12 cellular contexts compared by ENCODE assay signal in genomic region chr20:59221049-59221748, GRCh38. TPM values are rescaled to one million over a fixed set of nuclear protein-coding genes. Genes with fewer than 3 reads are reported as not detected.
DNase-seq lines count a peak whose midpoint lies in the region; ATAC-seq, FAIRE-seq and TF ChIP-seq lines count a peak whose summit lies in the region.
"Had no signal": no experiment of that assay in that cellular context is flagged by ENCODE, and none has a peak within 500 bp of the region (broad histone marks: within the 10 kb centered on the region; RNA-seq: fewer than 3 reads in every experiment).

No MANE protein-coding gene starts in this region.

- FAIRE-seq in endothelial cell of umbilical vein (lab: Jason Lieb, UNC): no peak

- H3K27ac ChIP-seq in OCI-LY3 (ENCODE audit: low read length) (no peak overlapping the region), endothelial cell of umbilical vein (ENCODE audit: insufficient read depth, low read depth, low read length) (no peak overlapping the region), dorsolateral prefrontal cortex (peak overlapping the region in 1 of 59 donors; percentile 77)
- H3K27ac ChIP-seq: epithelial cell of prostate, tibial artery had no signal

- no peaks in the 10 kb centered on the region for H3K9me3 Mint-ChIP-seq in T-helper 1 cell treated with Interleukin-12 subunit alpha and Interleukin-12 subunit beta and Interleukin-4 antibody, amounts not matched to agents 30 μg/mL and 1 μg/mL, for 36 hours
- H3K9me3 Mint-ChIP-seq in progenitor cell of endocrine pancreas (ENCODE audit: low read depth): no peaks in the 10 kb centered on the region

- DNase-seq in T-helper 1 cell (no peak), endothelial cell of umbilical vein (ENCODE audit: low read depth, low spot score) (peak; percentile 24), progenitor cell of endocrine pancreas (ENCODE audit: low spot score, unreplicated experiment) (no peak), SKM-1 (lab: John Stamatoyannopoulos, UW; ENCODE audit: unreplicated experiment) (no peak), dorsolateral prefrontal cortex (no peak)
- DNase-seq: NCI-H2081, SW 1271, tibial artery had no signal

- peak overlapping the region; percentile 83 for H3K4me2 ChIP-seq in OCI-LY3 (ENCODE audit: low read length)
- H3K4me2 ChIP-seq in endothelial cell of umbilical vein (ENCODE audit: insufficient read depth, low read length): peak overlapping the region; percentile 78

- ATAC-seq in HG03354 (IDR thresholded peaks at IDR 0.05; ENCODE audit: poor library complexity, severe bottlenecking, unreplicated experiment): no peak

- dilution Hi-C loops in endothelial cell of umbilical vein (cut with MboI; ENCODE audit: extremely low pct_ligation_motif_present, low sequenced_read_pairs): no loop called here

- H3K27me3 Mint-ChIP-seq in T-helper 1 cell treated with Interleukin-12 subunit alpha and Interleukin-12 subunit beta and Interleukin-4 antibody, amounts not matched to agents 30 μg/mL and 1 μg/mL, for 36 hours (ENCODE audit: low read depth): peaks cover 4% of the 10 kb centered on the region
- H3K27me3 Mint-ChIP-seq in progenitor cell of endocrine pancreas: peaks cover 71% of the 10 kb centered on the region

- BruUV-seq in endothelial cell of umbilical vein (replicated peaks; lab: Mats Ljungman, UMichigan): no TSS peak

- TF ChIP-seq CTCF in OCI-LY3 (IDR thresholded peaks at IDR 0.05; ENCODE audit: low read depth, low read length) (no peak), endothelial cell of umbilical vein (IDR thresholded peaks at IDR 0.05; ENCODE audit: extremely low read depth in 1 of 2, insufficient read depth in 1 of 2, low read depth in 1 of 2, low read length in 2 of 2) (no peak), progenitor cell of endocrine pancreas (IDR thresholded peaks at IDR 0.05; ENCODE audit: unreplicated experiment) (peak; percentile 23), dorsolateral prefrontal cortex (IDR thresholded peaks at IDR 0.05 in 54 of 56, conservative IDR thresholded peaks at IDR 0.05 in 2 of 56; ENCODE audit: low read depth in 1 of 56, partially characterized antibody in 56 of 56) (no peak)

- H3K4me1 ChIP-seq in OCI-LY3 (ENCODE audit: low read length) (peaks cover 8% of the 10 kb centered on the region), endothelial cell of umbilical vein (ENCODE audit: control insufficient read depth, extremely low read depth, insufficient read depth, low read length) (peaks cover 7% of the 10 kb centered on the region)

- intact Hi-C loops in endothelial cell of umbilical vein (cut with micrococcal nuclease): loop anchor here (10.0 kb wide), 4 partner anchors 184 to 986 kb away; partner anchors contain the start of gene NELFCD
- intact Hi-C loops in dorsolateral prefrontal cortex (cut with DNase I): loop anchor here (5.0 kb wide), 4 partner anchors 134 to 349 kb away; partner anchors contain the start of gene PRELID3B (in 1 of the 2)

- H3K27ac Mint-ChIP-seq in T-helper 1 cell treated with Interleukin-12 subunit alpha and Interleukin-12 subunit beta and Interleukin-4 antibody, amounts not matched to agents 30 μg/mL and 1 μg/mL, for 36 hours: no peak overlapping the region
- no peak overlapping the region for H3K27ac Mint-ChIP-seq in progenitor cell of endocrine pancreas

- H3K9me3 ChIP-seq in OCI-LY3 (ENCODE audit: insufficient read depth, low read length) (no peaks in the 10 kb centered on the region), endothelial cell of umbilical vein (replicated peaks; ENCODE audit: control insufficient read depth, insufficient read depth, low read length) (no peaks in the 10 kb centered on the region)
- H3K9me3 ChIP-seq: tibial artery had no signal

- no peak for TF ChIP-seq POLR2A in endothelial cell of umbilical vein (IDR thresholded peaks at IDR 0.05; ENCODE audit: low read depth, low read length)

- POLR2A ChIA-PET in endothelial cell of umbilical vein (lab: Charles Lee): interaction anchor here (1.4 kb wide), 1 partner anchor 332 kb away, joined by 3 read pairs; no protein-coding TSS in a partner anchor

- no peaks in the 10 kb centered on the region for H3K9me1 ChIP-seq in endothelial cell of umbilical vein (replicated peaks; ENCODE audit: control insufficient read depth, extremely low read depth, insufficient read depth, low read length)

- H4K20me1 ChIP-seq in OCI-LY3 (ENCODE audit: insufficient read depth, low read length) (no peaks in the 10 kb centered on the region), endothelial cell of umbilical vein (replicated peaks; ENCODE audit: control insufficient read depth, extremely low read depth, insufficient read depth, low read length) (no peaks in the 10 kb centered on the region)

- H3K27me3 ChIP-seq in OCI-LY3 (ENCODE audit: low read depth, low read length) (peaks cover 63% of the 10 kb centered on the region), endothelial cell of umbilical vein (ENCODE audit: control insufficient read depth in 2 of 2, insufficient read depth in 2 of 2, low read length in 2 of 2) (peaks cover 20% of the 10 kb centered on the region in 2 experiments), dorsolateral prefrontal cortex (no peaks in the 10 kb centered on the region)

- peak overlapping the region; percentile 5 for H3K4me3 Mint-ChIP-seq in T-helper 1 cell treated with Interleukin-12 subunit alpha and Interleukin-12 subunit beta and Interleukin-4 antibody, amounts not matched to agents 30 μg/mL and 1 μg/mL, for 36 hours
- peak overlapping the region; percentile 56 for H3K4me3 Mint-ChIP-seq in progenitor cell of endocrine pancreas (ENCODE audit: low read depth)

- H2AFZ ChIP-seq in OCI-LY3 (ENCODE audit: low read depth, low read length) (peak overlapping the region; percentile 87; the same call in 1 of the 2 replicates), endothelial cell of umbilical vein (ENCODE audit: low read depth, low read length) (no peak overlapping the region)

- CTCF ChIA-PET in endothelial cell of umbilical vein (lab: Charles Lee): interaction anchor here (0.7 to 5.8 kb wide), 23 partner anchors 8 to 740 kb away, joined by 3 to 127 read pairs (median 5); partner anchors contain the start of genes ATP5F1E, PRELID3B and STX16

- H3K36me3 Mint-ChIP-seq in T-helper 1 cell treated with Interleukin-12 subunit alpha and Interleukin-12 subunit beta and Interleukin-4 antibody, amounts not matched to agents 30 μg/mL and 1 μg/mL, for 36 hours (ENCODE audit: low read depth): peaks cover 6% of the 10 kb centered on the region
- no peaks in the 10 kb centered on the region for H3K36me3 Mint-ChIP-seq in progenitor cell of endocrine pancreas (ENCODE audit: insufficient read depth)

- H3K79me2 ChIP-seq in OCI-LY3 (ENCODE audit: low read length): no peaks in the 10 kb centered on the region
- no peaks in the 10 kb centered on the region for H3K79me2 ChIP-seq in endothelial cell of umbilical vein (ENCODE audit: control insufficient read depth, insufficient read depth, low read length)

- H3K36me3 ChIP-seq in OCI-LY3 (replicated peaks; ENCODE audit: low read depth, low read length): no peaks in the 10 kb centered on the region
- no peaks in the 10 kb centered on the region for H3K36me3 ChIP-seq in endothelial cell of umbilical vein (ENCODE audit: control insufficient read depth in 2 of 2, extremely low read depth in 1 of 2, insufficient read depth in 2 of 2, low read length in 2 of 2)
- H3K36me3 ChIP-seq: tibial artery had no signal

- H3K4me3 ChIP-seq in OCI-LY3 (ENCODE audit: low read length) (peak overlapping the region; percentile 74), endothelial cell of umbilical vein (replicated peaks in 1 of 3; ENCODE audit: insufficient read depth in 1 of 3, low read depth in 1 of 3, low read length in 3 of 3) (no peak overlapping the region), dorsolateral prefrontal cortex (peak overlapping the region in 24 of 59 donors; percentile 44 to 83 (median 68))

- H3K4me1 Mint-ChIP-seq in T-helper 1 cell treated with Interleukin-12 subunit alpha and Interleukin-12 subunit beta and Interleukin-4 antibody, amounts not matched to agents 30 μg/mL and 1 μg/mL, for 36 hours (ENCODE audit: low read depth): peaks cover 8% of the 10 kb centered on the region
- H3K4me1 Mint-ChIP-seq in progenitor cell of endocrine pancreas (ENCODE audit: low read depth): peaks cover 19% of the 10 kb centered on the region

- H3K9ac ChIP-seq in OCI-LY3 (ENCODE audit: low read length) (no peak overlapping the region), endothelial cell of umbilical vein (replicated peaks; ENCODE audit: extremely low read depth, insufficient read depth, low read length) (no peak overlapping the region)

TF ChIP-seq in endothelial cell of umbilical vein, 7 proteins besides CTCF, POLR2A, EP300 and RAD21:
- no peak for TF ChIP-seq EZH2 (IDR thresholded peaks at IDR 0.05; ENCODE audit: borderline replicate concordance, low read depth, low read length, severe bottlenecking)

RNA-seq across cellular contexts. Expression of gene ZNF831, which starts 57.6 kb away (rescaled TPM):
- total RNA-seq in endothelial cell of umbilical vein: not detected in 2 replicates
- polyA plus RNA-seq in endothelial cell of umbilical vein: not detected in 2 replicates
- polyA plus RNA-seq in endothelial cell of umbilical vein (2011; cell fraction: cytosol; rRNA removed): not detected in 2 replicates
- polyA plus RNA-seq in endothelial cell of umbilical vein (2011; cell fraction: nucleus; rRNA removed): not detected in 2 replicates
- polyA plus RNA-seq in endothelial cell of umbilical vein (2012): not detected in 2 replicates
- not detected in 2 replicates for polyA minus RNA-seq in endothelial cell of umbilical vein
- polyA minus RNA-seq in endothelial cell of umbilical vein (2011; cell fraction: cytosol; rRNA and poly(A)+ RNA removed): not detected
- polyA minus RNA-seq in endothelial cell of umbilical vein (2011; cell fraction: nucleus; rRNA and poly(A)+ RNA removed): not detected in 2 replicates
- total RNA-seq in progenitor cell of endocrine pancreas: not detected in 2 replicates
- 10 to 100 TPM in 1 of 120 experiments, 1 to 10 TPM in 119; 1.3 to 10.7 (median 5.6) TPM for total RNA-seq in dorsolateral prefrontal cortex
